10 cellular contexts compared by ENCODE assay signal in the genomic region with DNA sequence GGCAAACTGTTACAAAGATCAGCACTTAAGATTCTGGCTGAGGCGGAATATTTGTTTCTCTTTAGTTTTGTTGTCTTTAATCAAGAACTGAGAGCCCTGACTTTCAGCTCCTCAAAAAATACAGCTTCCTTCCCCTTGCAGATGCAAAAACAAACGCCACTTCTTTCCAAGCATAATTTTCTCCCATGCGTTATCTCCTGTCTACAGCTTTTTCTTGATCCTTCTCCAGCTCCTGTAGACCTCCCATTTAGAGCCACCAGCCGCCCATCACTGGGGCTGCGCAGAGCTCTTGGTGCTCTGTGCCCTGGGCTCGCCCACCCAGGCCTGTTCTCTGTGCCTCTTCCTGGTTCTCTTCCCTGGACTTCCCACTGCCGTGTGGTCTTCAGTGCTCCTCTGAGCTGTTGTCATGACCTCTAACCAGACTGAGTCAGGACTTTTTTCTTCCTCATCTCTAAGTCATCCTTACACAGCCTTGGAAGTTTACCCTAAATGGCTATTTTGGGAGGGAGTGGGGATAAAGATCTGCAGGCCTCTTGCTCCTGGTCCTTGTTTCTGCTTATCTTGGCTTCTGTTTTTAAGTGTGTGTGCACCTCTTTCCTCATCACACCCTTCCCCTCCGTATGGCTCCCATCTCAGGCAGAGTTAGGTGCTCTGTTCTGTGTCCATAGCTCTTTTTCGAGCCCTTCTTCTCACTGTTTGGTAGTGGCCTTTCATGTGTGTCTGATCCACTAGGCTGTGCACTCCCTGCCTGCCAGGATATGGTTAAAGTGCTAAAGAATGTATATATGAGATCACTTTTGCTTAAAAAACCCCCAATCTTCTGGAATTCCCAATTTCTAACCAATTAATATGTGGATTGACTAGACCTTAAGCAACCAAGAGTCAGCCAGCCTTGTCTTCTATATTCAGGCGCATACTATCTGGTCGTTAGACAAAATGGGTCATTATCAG.
DNase-seq lines count a peak whose midpoint lies in the region; ATAC-seq and TF ChIP-seq lines count a peak whose summit lies in the region.
"Had no signal": no experiment of that assay in that cellular context is flagged by ENCODE, and none has a peak within 500 bp of the region (broad histone marks: within the 10 kb centered on the region; RNA-seq: fewer than 3 reads in every experiment).

No MANE protein-coding gene starts in this region.

- ATAC-seq in left lung (peak; percentile 60), GM18502 (IDR thresholded peaks at IDR 0.05; ENCODE audit: poor library complexity, unreplicated experiment) (no peak)

- H3K36me3 ChIP-seq in left lung, result no peaks in the 10 kb centered on the region
- H3K36me3 ChIP-seq in subcutaneous abdominal adipose tissue (ENCODE audit: control insufficient read depth in 5 of 5, insufficient read depth in 5 of 5, low read length in 5 of 5), result peaks cover 0 to 4% (median 0%) of the 10 kb centered on the region in 5 donors

- peak overlapping the region; percentile 15 to 77 for H3K27ac ChIP-seq in left lung
- H3K27ac ChIP-seq in subcutaneous abdominal adipose tissue (ENCODE audit: low read depth, low read length), result peak overlapping the region; percentile 52

- no peaks in the 10 kb centered on the region for H3K27me3 ChIP-seq in left lung
- no peaks in the 10 kb centered on the region for H3K27me3 ChIP-seq in subcutaneous abdominal adipose tissue (ENCODE audit: control insufficient read depth in 5 of 5, insufficient read depth in 4 of 5, low read length in 5 of 5)

- H3K4me3 ChIP-seq in cardiac fibroblast (replicated peaks in 1 of 2; ENCODE audit: low read depth in 2 of 2, low read length in 2 of 2) (no peak overlapping the region), left lung (no peak overlapping the region), subcutaneous abdominal adipose tissue (ENCODE audit: low read depth in 1 of 5, low read length in 5 of 5) (no peak overlapping the region)

- intact Hi-C loops in left lung (cut with DNase I), result no loop called here

- no peak overlapping the region for H3K9ac ChIP-seq in subcutaneous abdominal adipose tissue (ENCODE audit: low read length in 5 of 5)

- peak; percentile 15 for DNase-seq in LoVo (ENCODE audit: low spot score)
- DNase-seq in cardiac fibroblast (ENCODE audit: low read depth in 2 of 2), result peak; percentile 60 to 85
- DNase-seq in left lung, result no peak
- no peak for DNase-seq in ureter (ENCODE audit: low spot score)
- no peak for DNase-seq in HuH-7.5 (ENCODE audit: low spot score)
- DNase-seq in DMS 273 (lab: John Stamatoyannopoulos, UW; ENCODE audit: unreplicated experiment), result no peak
- DNase-seq: stimulated activated CD4-positive, alpha-beta T cell treated with anti-CD3 and anti-CD28 coated beads, Interleukin-15, amount 100 ng/mL, for 24 hours; T-helper 2 cell had no signal

- TF ChIP-seq CTCF in cardiac fibroblast (IDR thresholded peaks at IDR 0.05; ENCODE audit: low read depth, low read length) (no peak), left lung (IDR thresholded peaks at IDR 0.05) (no peak)

- H3K9me3 ChIP-seq in left lung, result no peaks in the 10 kb centered on the region
- H3K9me3 ChIP-seq in subcutaneous abdominal adipose tissue (ENCODE audit: control insufficient read depth in 5 of 5, low read length in 5 of 5), result no peaks in the 10 kb centered on the region

- H3K4me1 ChIP-seq in left lung (peaks cover 0 to 45% of the 10 kb centered on the region in 2 donors), subcutaneous abdominal adipose tissue (ENCODE audit: control insufficient read depth in 5 of 5, insufficient read depth in 5 of 5, low read length in 5 of 5) (peaks cover 9 to 73% (median 59%) of the 10 kb centered on the region in 5 donors)

Comparison
In these comparisons a context has a peak if more than half of its experiments do, and no peak if none do; other contexts are left out.
1. DNase-seq: peak in LoVo (single experiment) and cardiac fibroblast (2 of 2); none in left lung (0 of 2), ureter (single experiment), HuH-7.5 (single experiment) and DMS 273 (single experiment).